ENCODE assay signal across 9 cellular contexts in genomic region chr5:35319231-35320002, GRCh38.
A peak's percentile ranks its signal among the peaks of the same experiment; 100 is the strongest.
DNase-seq lines count a peak whose midpoint lies in the region; ATAC-seq, FAIRE-seq and TF ChIP-seq lines count a peak whose summit lies in the region.
"Had no signal": no experiment of that assay in that cellular context is flagged by ENCODE, and none has a peak within 500 bp of the region (broad histone marks: within the 10 kb centered on the region; RNA-seq: fewer than 3 reads in every experiment).

No MANE protein-coding gene starts in this region.

- peaks cover 9% of the 10 kb centered on the region for H3K4me1 Mint-ChIP-seq in neural progenitor cell

- TF ChIP-seq POLR2A in HepG2 (IDR thresholded peaks at IDR 0.05; ENCODE audit: insufficient read depth in 1 of 2, low read depth in 2 of 2, low read length in 2 of 2) (no peak), transverse colon (IDR thresholded peaks at IDR 0.05) (no peak)

- H3K9me3 ChIP-seq in HepG2 (ENCODE audit: low read length) = no peaks in the 10 kb centered on the region
- H3K9me3 ChIP-seq in transverse colon = no peaks in the 10 kb centered on the region
- H3K9me3 ChIP-seq in neural progenitor cell (ENCODE audit: low read depth) = no peaks in the 10 kb centered on the region
- no peaks in the 10 kb centered on the region for H3K9me3 ChIP-seq in effector memory CD4-positive, alpha-beta T cell (ENCODE audit: control insufficient read depth, low read length)

- H3K27ac ChIP-seq in HepG2 (ENCODE audit: extremely low read length, insufficient read depth, low read length) (no peak overlapping the region), transverse colon (no peak overlapping the region), neural progenitor cell (no peak overlapping the region)
- H3K27ac ChIP-seq in effector memory CD4-positive, alpha-beta T cell (ENCODE audit: insufficient read depth, low read length, poor library complexity, severe bottlenecking) = no peak overlapping the region
- H3K27ac ChIP-seq: PC-9 had no signal

- peak; percentile 64 for DNase-seq in GM10248 (ENCODE audit: extremely low spot score)
- DNase-seq in activated CD8-positive, alpha-beta memory T cell treated with anti-CD3 and anti-CD28 coated beads for 48 hours (ENCODE audit: low read depth in 2 of 3, low spot score in 2 of 3) = peak; percentile 5 to 45 (median 19)
- DNase-seq in HepG2 (ENCODE audit: low spot score) = no peak
- DNase-seq in transverse colon = peak; percentile 58
- DNase-seq in neural progenitor cell (ENCODE audit: low spot score) = no peak
- no peak for DNase-seq in effector memory CD4-positive, alpha-beta T cell

- FAIRE-seq in HepG2 (lab: Jason Lieb, UNC) = no peak

- no peaks in the 10 kb centered on the region for H3K27me3 ChIP-seq in HepG2 (ENCODE audit: control insufficient read depth in 1 of 2, insufficient read depth in 2 of 2, low read length in 2 of 2)
- H3K27me3 ChIP-seq in transverse colon = no peaks in the 10 kb centered on the region
- H3K27me3 ChIP-seq in neural progenitor cell = no peaks in the 10 kb centered on the region
- no peaks in the 10 kb centered on the region for H3K27me3 ChIP-seq in effector memory CD4-positive, alpha-beta T cell (replicated peaks; ENCODE audit: control insufficient read depth, insufficient read depth, low read length, poor library complexity, severe bottlenecking)

- CTCF ChIA-PET in GM10248 (lab: Yijun Ruan, JAX) (no interaction called here), HepG2 (lab: Yijun Ruan, JAX; ENCODE audit: low intra/inter-chr PET ratio, low total read pairs) (no interaction called here)

- H2AFZ ChIP-seq in HepG2 (ENCODE audit: low read length) (no peak overlapping the region), neural progenitor cell (replicated peaks) (no peak overlapping the region)
- H2AFZ ChIP-seq: PC-9 had no signal

- no peak overlapping the region for H3K27ac Mint-ChIP-seq in neural progenitor cell

- H3K79me2 ChIP-seq in HepG2 (ENCODE audit: insufficient read depth, low read length) (no peaks in the 10 kb centered on the region), neural progenitor cell (ENCODE audit: low read depth) (no peaks in the 10 kb centered on the region)

- H3K4me1 ChIP-seq in HepG2 (ENCODE audit: insufficient read depth, low read length) (no peaks in the 10 kb centered on the region), transverse colon (no peaks in the 10 kb centered on the region), neural progenitor cell (no peaks in the 10 kb centered on the region)
- no peaks in the 10 kb centered on the region for H3K4me1 ChIP-seq in effector memory CD4-positive, alpha-beta T cell (ENCODE audit: control insufficient read depth, insufficient read depth, low read length, poor library complexity, severe bottlenecking)

- TF ChIP-seq CTCF in GM10248 (IDR thresholded peaks at IDR 0.05; ENCODE audit: control extremely low read depth, extremely low read depth, low read depth, missing control alignments) (no peak), HepG2 (CRISPR knock-in tag; IDR thresholded peaks at IDR 0.05) (no peak), transverse colon (IDR thresholded peaks at IDR 0.05) (no peak), neural progenitor cell (IDR thresholded peaks at IDR 0.05) (no peak)

- peak; percentile 93 for ATAC-seq in GM21390 (IDR thresholded peaks at IDR 0.05; ENCODE audit: unreplicated experiment)
- ATAC-seq in HG03575 (IDR thresholded peaks at IDR 0.05; ENCODE audit: extremely low read depth, insufficient number of reproducible peaks, low FRiP score, unreplicated experiment) = peak; percentile 99
- ATAC-seq in HepG2 = no peak

- whole genome bisulfite sequencing in HepG2 (ENCODE audit: low lambda C conversion rate) = 27% methylated on average over 5 of the region's 5 CpGs
- 48 to 54% methylated on average over 5 of the region's 5 CpGs for WGBS in transverse colon (ENCODE audit: low coverage in 1 of 2), 2 donors

- H3K4me2 ChIP-seq in HepG2 (ENCODE audit: low read depth, low read length) (no peak overlapping the region), neural progenitor cell (no peak overlapping the region)
- H3K4me2 ChIP-seq: PC-9 had no signal

- BruUV-seq in HepG2 (replicated peaks; lab: Mats Ljungman, UMichigan) = no TSS peak

- no peak for TF ChIP-seq RAD21 in HepG2 (CRISPR knock-in tag; IDR thresholded peaks at IDR 0.05)

- POLR2A ChIA-PET in GM10248 (lab: Yijun Ruan, JAX) = no interaction called here
- POLR2A ChIA-PET in HepG2 (lab: Yijun Ruan, JAX) = no interaction called here

- H3K36me3 ChIP-seq in HepG2 (replicated peaks in 1 of 2; ENCODE audit: control insufficient read depth in 1 of 2, insufficient read depth in 2 of 2, low read length in 2 of 2) (no peaks in the 10 kb centered on the region), transverse colon (no peaks in the 10 kb centered on the region), neural progenitor cell (no peaks in the 10 kb centered on the region)
- H3K36me3 ChIP-seq in effector memory CD4-positive, alpha-beta T cell (ENCODE audit: control insufficient read depth, insufficient read depth, low read length) = no peaks in the 10 kb centered on the region

- H3K4me3 Mint-ChIP-seq in neural progenitor cell = no peak overlapping the region

- H3K4me3 ChIP-seq in HepG2 (replicated peaks in 1 of 3; ENCODE audit: insufficient read depth in 1 of 3, low read depth in 2 of 3, low read length in 3 of 3) (no peak overlapping the region), transverse colon (no peak overlapping the region), neural progenitor cell (no peak overlapping the region)
- H3K4me3 ChIP-seq in effector memory CD4-positive, alpha-beta T cell (ENCODE audit: insufficient read depth, low read depth, low read length, poor library complexity, severe bottlenecking) = no peak overlapping the region
- H3K4me3 ChIP-seq: PC-9 had no signal

- intact Hi-C loops in HepG2 (cut with micrococcal nuclease; ENCODE audit: unreplicated experiment) = loop anchor here (10.0 kb wide), 1 partner anchor 295 kb away; no protein-coding TSS in a partner anchor
- intact Hi-C loops in transverse colon (cut with DNase I; ENCODE audit: low total_unique reads) = no loop called here

- TF ChIP-seq EP300 in HepG2 (IDR thresholded peaks at IDR 0.05; ENCODE audit: low read depth in 2 of 2, low read length in 2 of 2) (no peak), HepG2 (CRISPR knock-in tag; IDR thresholded peaks at IDR 0.05; ENCODE audit: borderline replicate concordance) (no peak), transverse colon (IDR thresholded peaks at IDR 0.05; ENCODE audit: low read depth) (no peak)

- in situ Hi-C loops in HepG2 (cut with HindIII; ENCODE audit: extremely low pct_ligation_motif_present, low pct_unique_long_range_greater_than_20kb) = no loop called here
- in situ Hi-C loops in transverse colon (cut with MboI; ENCODE audit: low pct_ligation_motif_present in 1 of 4, low pct_unique_long_range_greater_than_20kb in 1 of 4, low sequenced_read_pairs in 3 of 4) = no loop called here

- H3K9ac ChIP-seq in HepG2 (ENCODE audit: insufficient read depth, low read depth, low read length) = no peak overlapping the region
- H3K9ac ChIP-seq in neural progenitor cell = no peak overlapping the region

- H3K36me3 Mint-ChIP-seq in neural progenitor cell = no peaks in the 10 kb centered on the region

- no peaks in the 10 kb centered on the region for H3K9me3 Mint-ChIP-seq in neural progenitor cell

- H3F3A ChIP-seq in neural progenitor cell (ENCODE audit: low read depth) = no peaks in the 10 kb centered on the region

- H4K20me1 ChIP-seq in HepG2 (ENCODE audit: insufficient read depth, low read length) (no peaks in the 10 kb centered on the region), neural progenitor cell (ENCODE audit: low read depth) (no peaks in the 10 kb centered on the region)

- peaks cover 2% of the 10 kb centered on the region for H3K27me3 Mint-ChIP-seq in neural progenitor cell (ENCODE audit: insufficient read depth, low read depth)

TF ChIP-seq in HepG2, 621 proteins besides CTCF, POLR2A, EP300 and RAD21:
- TF ChIP-seq THYN1 (CRISPR knock-in tag; IDR thresholded peaks at IDR 0.05; ENCODE audit: borderline replicate concordance, low read depth) (no peak), UBTF (CRISPR knock-in tag; IDR thresholded peaks at IDR 0.05) (no peak), ATF7 (IDR thresholded peaks at IDR 0.05) (peak; percentile 32; the same call in 1 of the 2 replicates), ATF7 (CRISPR knock-in tag; IDR thresholded peaks at IDR 0.05) (no peak)

Comparison
In these comparisons a context has a peak if more than half of its experiments do, and no peak if none do; other contexts are left out.
1. DNase-seq: peak in GM10248 (single experiment), activated CD8-positive, alpha-beta memory T cell treated with anti-CD3 and anti-CD28 coated beads for 48 hours (3 of 3) and transverse colon (single experiment); none in HepG2 (single experiment), neural progenitor cell (single experiment) and effector memory CD4-positive, alpha-beta T cell (0 of 3).